ENCODE assay signal across 8 cellular contexts in genomic region chr9:71446499-71447411, GRCh38.
A peak's percentile ranks its signal among the peaks of the same experiment; 100 is the strongest.
DNase-seq lines count a peak whose midpoint lies in the region; ATAC-seq, FAIRE-seq and TF ChIP-seq lines count a peak whose summit lies in the region.

No MANE protein-coding gene starts in this region.

- peak in 1 of 2 donors; percentile 50 for TF ChIP-seq RAD21 in liver (IDR thresholded peaks at IDR 0.05)

- peaks cover 0 to 11% (median 7%) of the 10 kb centered on the region in 4 donors for H3K27me3 ChIP-seq in liver (ENCODE audit: control insufficient read depth in 4 of 4, insufficient read depth in 4 of 4, low read length in 3 of 4)

- H3K4me1 ChIP-seq in ES-I3 (ENCODE audit: insufficient read depth, low read length) (no peaks in the 10 kb centered on the region), liver (ENCODE audit: control insufficient read depth in 4 of 4, insufficient read depth in 4 of 4, low read length in 3 of 4) (peaks cover 3 to 12% (median 6%) of the 10 kb centered on the region in 4 donors)

- H3K36me3 ChIP-seq in ES-I3 (ENCODE audit: insufficient read depth, low read length) (no peaks in the 10 kb centered on the region), SK-N-MC (ENCODE audit: insufficient read depth, low read length) (no peaks in the 10 kb centered on the region), liver (ENCODE audit: control insufficient read depth in 4 of 4, insufficient read depth in 3 of 4, low read depth in 1 of 4, low read length in 3 of 4) (no peaks in the 10 kb centered on the region)

- H3K27ac ChIP-seq in SK-N-MC: no peak overlapping the region
- H3K27ac ChIP-seq in liver (ENCODE audit: low read depth in 1 of 2, low read length in 2 of 2): no peak overlapping the region

- peak overlapping the region; percentile 74 for H3K9ac ChIP-seq in ES-I3 (ENCODE audit: low read depth, low read length)
- H3K9ac ChIP-seq in SK-N-MC (ENCODE audit: insufficient read length): no peak overlapping the region
- no peak overlapping the region for H3K9ac ChIP-seq in liver (ENCODE audit: low read depth in 1 of 2, low read length in 2 of 2)

- no peaks in the 10 kb centered on the region; the same call in 1 of the 2 replicates for H3K9me3 ChIP-seq in ES-I3 (ENCODE audit: control insufficient read depth, insufficient read depth, low read length)
- H3K9me3 ChIP-seq in SK-N-MC (ENCODE audit: low read depth, low read length): no peaks in the 10 kb centered on the region
- peaks cover 0 to 2% (median 0%) of the 10 kb centered on the region in 4 donors for H3K9me3 ChIP-seq in liver (ENCODE audit: control insufficient read depth in 4 of 4, low read length in 3 of 4)

- ATAC-seq in GM21367 (IDR thresholded peaks at IDR 0.05; ENCODE audit: unreplicated experiment): peak; percentile 67

- peak; percentile 11 for DNase-seq in HK-2 (ENCODE audit: unreplicated experiment)
- peak; percentile 6 for DNase-seq in SK-N-MC (ENCODE audit: low read depth, low spot score)
- DNase-seq in dermis blood vessel endothelial cell: peak; percentile 72
- DNase-seq in stimulated activated CD8-positive, alpha-beta memory T cell treated with anti-CD3 and anti-CD28 coated beads, Interleukin-15, amount 100 ng/mL, for 48 hours (ENCODE audit: low read depth in 2 of 2): peak; percentile 11 to 20
- no peak for DNase-seq in RCC 7860 (ENCODE audit: low spot score)

- FAIRE-seq in RCC 7860 (lab: Jason Lieb, UNC): no peak

- no peak for TF ChIP-seq CTCF in liver (IDR thresholded peaks at IDR 0.05; ENCODE audit: low read depth, low read length, missing input control)

- 4% methylated on average over 71 of the region's 71 CpGs for WGBS in liver

- H3K4me3 ChIP-seq in SK-N-MC (peak overlapping the region; percentile 61), liver (ENCODE audit: low read depth in 1 of 3, low read length in 3 of 3) (peak overlapping the region in 2 of 3 donors; percentile 59 to 68)

TF ChIP-seq in liver, 16 proteins besides CTCF, POLR2A, EP300 and RAD21:
- peak; percentile 40 for TF ChIP-seq MAX (IDR thresholded peaks at IDR 0.05)
- TF ChIP-seq ZBTB33 (IDR thresholded peaks at IDR 0.05): no peak
- TF ChIP-seq SP1 (IDR thresholded peaks at IDR 0.05): no peak
- peak; percentile 99 for TF ChIP-seq REST (IDR thresholded peaks at IDR 0.05)
